Comparison of ENCODE assay signal across 11 cellular contexts in genomic region chrX:358651-359143, GRCh38.
"Had no signal": no experiment of that assay in that cellular context is flagged by ENCODE, and none has a peak within 500 bp of the region (broad histone marks: within the 10 kb centered on the region; RNA-seq: fewer than 3 reads in every experiment).

No MANE protein-coding gene starts in this region.

- H3K4me1 ChIP-seq: foreskin keratinocyte, tibial artery had no signal

- DNase-seq: activated B cell treated with CpG ODN at 0.5 μM for 24 hours; foreskin keratinocyte; head of caudate nucleus; stimulated activated CD4-positive, alpha-beta T cell treated with anti-CD3 and anti-CD28 coated beads, Interleukin-4, amount 100 ng/mL, for 4 hours had no signal

- ATAC-seq: foreskin keratinocyte, left lobe of liver, SK-N-SH treated with all-trans-retinoic acid at 6 μM for 48 hours had no signal

- H3K27me3 ChIP-seq: foreskin keratinocyte, ovary, tibial artery had no signal

- H3K27ac Mint-ChIP-seq: activated B cell treated with CpG ODN at 0.5 μM for 24 hours, memory B cell, nephron had no signal

- H3K27ac ChIP-seq: foreskin keratinocyte, ovary, tibial artery had no signal

- H3K4me3 ChIP-seq: ovary, tibial artery had no signal

- H3K4me3 Mint-ChIP-seq: activated B cell treated with CpG ODN at 0.5 μM for 24 hours; activated naive CD8-positive, alpha-beta T cell; memory B cell; nephron had no signal

- H3K27me3 Mint-ChIP-seq: activated B cell treated with CpG ODN at 0.5 μM for 24 hours; activated naive CD8-positive, alpha-beta T cell; memory B cell had no signal
